9 cellular contexts compared by ENCODE assay signal in the genomic region with DNA sequence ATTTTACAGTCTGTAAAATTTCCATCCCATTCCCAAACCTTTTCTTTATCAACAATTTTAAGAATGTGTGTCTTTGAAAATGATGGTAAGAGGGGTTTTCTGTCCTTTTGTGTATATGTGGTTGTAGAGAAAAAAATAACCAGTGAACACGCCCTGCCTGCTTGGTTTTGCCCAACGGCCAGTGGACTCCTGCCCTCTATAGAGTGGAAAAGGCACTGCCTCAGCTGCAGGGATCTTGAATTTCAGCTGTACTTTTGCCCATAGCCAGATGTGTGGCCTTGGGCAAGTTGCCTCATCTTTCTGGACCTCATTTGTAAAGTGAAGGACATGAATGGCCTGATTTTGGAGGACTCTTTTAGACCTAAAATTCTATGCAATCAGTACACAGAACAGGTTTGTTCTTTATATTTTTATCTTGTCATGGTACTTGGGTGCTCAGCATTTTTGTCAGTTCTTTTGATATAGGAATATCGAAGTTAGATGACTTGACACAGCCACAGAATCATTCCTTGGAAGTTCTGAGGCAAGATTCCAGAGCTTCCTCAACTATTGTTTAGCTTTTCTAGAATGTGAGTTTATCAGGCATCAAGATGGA.
DNase-seq lines count a peak whose midpoint lies in the region; ATAC-seq and TF ChIP-seq lines count a peak whose summit lies in the region.
"Had no signal": no experiment of that assay in that cellular context is flagged by ENCODE, and none has a peak within 500 bp of the region (broad histone marks: within the 10 kb centered on the region; RNA-seq: fewer than 3 reads in every experiment).

No MANE protein-coding gene starts in this region.

- TF ChIP-seq CTCF in Caco-2 (IDR thresholded peaks at IDR 0.05; ENCODE audit: insufficient read depth in 1 of 2, low read depth in 1 of 2, low read length in 1 of 2, severe bottlenecking in 1 of 2, unreplicated experiment in 1 of 2) (peak; percentile 46 to 78), OCI-LY7 (conservative IDR thresholded peaks at IDR 0.05; ENCODE audit: low read length) (peak; percentile 66), progenitor cell of endocrine pancreas (IDR thresholded peaks at IDR 0.05; ENCODE audit: unreplicated experiment) (peak; percentile 58)

- no peaks in the 10 kb centered on the region for H3K4me1 Mint-ChIP-seq in Caco-2 (ENCODE audit: low read depth, unreplicated experiment)
- no peaks in the 10 kb centered on the region for H3K4me1 Mint-ChIP-seq in progenitor cell of endocrine pancreas (ENCODE audit: low read depth)
- H3K4me1 Mint-ChIP-seq in effector memory CD8-positive, alpha-beta T cell (ENCODE audit: low read depth in 2 of 2): no peaks in the 10 kb centered on the region

- POLR2A ChIA-PET in Caco-2 (lab: Charles Lee) (no interaction called here), OCI-LY7 (lab: Charles Lee) (interaction anchor here (0.7 to 1.1 kb wide), 3 partner anchors 13 to 1072 kb away, joined by 3 read pairs; no protein-coding TSS in a partner anchor)

- intact Hi-C loops in Caco-2 (cut with micrococcal nuclease; ENCODE audit: unreplicated experiment) (loop anchor here (1.0 to 10.0 kb wide), 2 partner anchors 85 to 315 kb away; no protein-coding TSS in a partner anchor), OCI-LY7 (cut with micrococcal nuclease; ENCODE audit: unreplicated experiment) (no loop called here)

- H3K36me3 ChIP-seq in Caco-2 (ENCODE audit: control insufficient read depth, insufficient read depth, low read length): no peaks in the 10 kb centered on the region
- no peaks in the 10 kb centered on the region for H3K36me3 ChIP-seq in OCI-LY7 (ENCODE audit: insufficient read depth, low read length)

- H3K36me3 Mint-ChIP-seq in Caco-2 (ENCODE audit: insufficient read depth, unreplicated experiment) (no peaks in the 10 kb centered on the region), progenitor cell of endocrine pancreas (ENCODE audit: insufficient read depth) (no peaks in the 10 kb centered on the region)
- no peaks in the 10 kb centered on the region for H3K36me3 Mint-ChIP-seq in effector memory CD8-positive, alpha-beta T cell (ENCODE audit: insufficient read depth)

- H3K27me3 ChIP-seq in Caco-2 (replicated peaks; ENCODE audit: control insufficient read depth, insufficient read depth, low read length): no peaks in the 10 kb centered on the region

- H3K27me3 Mint-ChIP-seq in Caco-2 (ENCODE audit: insufficient read depth, unreplicated experiment) (no peaks in the 10 kb centered on the region), progenitor cell of endocrine pancreas (peaks cover 10% of the 10 kb centered on the region)
- peaks cover 0 to 21% of the 10 kb centered on the region in 2 donors for H3K27me3 Mint-ChIP-seq in effector memory CD8-positive, alpha-beta T cell

- BruUV-seq in Caco-2 (replicated peaks; lab: Mats Ljungman, UMichigan): no TSS peak
- BruUV-seq in OCI-LY7 (replicated peaks; lab: Mats Ljungman, UMichigan): no TSS peak

- no peaks in the 10 kb centered on the region for H3K9me3 ChIP-seq in Caco-2
- H3K9me3 ChIP-seq in OCI-LY7 (ENCODE audit: low read length): no peaks in the 10 kb centered on the region

- H3K9me3 Mint-ChIP-seq in Caco-2 (ENCODE audit: unreplicated experiment) (no peaks in the 10 kb centered on the region), progenitor cell of endocrine pancreas (ENCODE audit: low read depth) (no peaks in the 10 kb centered on the region)
- no peaks in the 10 kb centered on the region for H3K9me3 Mint-ChIP-seq in effector memory CD8-positive, alpha-beta T cell

- no peak overlapping the region for H3K4me3 Mint-ChIP-seq in Caco-2 (ENCODE audit: unreplicated experiment)
- no peak overlapping the region for H3K4me3 Mint-ChIP-seq in progenitor cell of endocrine pancreas (ENCODE audit: low read depth)
- H3K4me3 Mint-ChIP-seq in effector memory CD8-positive, alpha-beta T cell: no peak overlapping the region

- H3K4me3 ChIP-seq in Caco-2 (ENCODE audit: low read depth, low read length): no peak overlapping the region
- no peak overlapping the region for H3K4me3 ChIP-seq in OCI-LY7 (ENCODE audit: low read depth, low read length, poor library complexity, severe bottlenecking)
- H3K4me3 ChIP-seq: SK-N-MC had no signal

- no peak overlapping the region for H3K4me2 ChIP-seq in OCI-LY7 (ENCODE audit: low read length)

- DNase-seq in Caco-2 (peak; percentile 46 to 47), OCI-LY7 (ENCODE audit: low spot score) (peak; percentile 25), erythroblast (lab: John Stamatoyannopoulos, UW) (peak; percentile 54), progenitor cell of endocrine pancreas (ENCODE audit: low spot score, unreplicated experiment) (no peak), NCI-H446 treated with DMSO at 0.1 percent for 48 hours (lab: John Stamatoyannopoulos, UW) (no peak)
- DNase-seq in effector memory CD8-positive, alpha-beta T cell: no peak
- DNase-seq in effector CD4-positive, alpha-beta T cell: no peak

- H3K4me1 ChIP-seq in Caco-2 (no peaks in the 10 kb centered on the region), OCI-LY7 (ENCODE audit: insufficient read depth, low read length, poor library complexity, severe bottlenecking) (no peaks in the 10 kb centered on the region)

- H3K27ac Mint-ChIP-seq in Caco-2 (ENCODE audit: unreplicated experiment) (no peak overlapping the region), progenitor cell of endocrine pancreas (no peak overlapping the region)
- H3K27ac Mint-ChIP-seq in effector memory CD8-positive, alpha-beta T cell: no peak overlapping the region

- no peak overlapping the region for H2AFZ ChIP-seq in OCI-LY7 (ENCODE audit: low read length)

- TF ChIP-seq POLR2A in erythroblast (IDR thresholded peaks at IDR 0.05; ENCODE audit: low read length): no peak

- H3K9me2 ChIP-seq in OCI-LY7 (ENCODE audit: insufficient read depth, low read length): no peaks in the 10 kb centered on the region

- CTCF ChIA-PET in Caco-2 (lab: Charles Lee) (interaction anchor here (0.6 kb wide), 1 partner anchor 310 kb away, joined by 4 read pairs; no protein-coding TSS in a partner anchor), OCI-LY7 (lab: Charles Lee; ENCODE audit: unreplicated experiment) (no interaction called here)

- peak; percentile 81 for ATAC-seq in GM19351 (IDR thresholded peaks at IDR 0.05; ENCODE audit: unreplicated experiment)
- no peak for ATAC-seq in effector memory CD8-positive, alpha-beta T cell (replicated peaks)

- H3K79me2 ChIP-seq in OCI-LY7 (ENCODE audit: insufficient read depth, low read depth, low read length): no peaks in the 10 kb centered on the region

- no peaks in the 10 kb centered on the region for H4K20me1 ChIP-seq in OCI-LY7 (ENCODE audit: insufficient read depth, low read length)

- no peak overlapping the region for H3K27ac ChIP-seq in OCI-LY7 (ENCODE audit: low read depth, low read length, poor library complexity, severe bottlenecking)
- H3K27ac ChIP-seq: SK-N-MC had no signal

Comparison
In these comparisons a context has a peak if more than half of its experiments do, and no peak if none do; other contexts are left out.
1. DNase-seq: peak in Caco-2 (2 of 2), OCI-LY7 (single experiment) and erythroblast (2 of 2); none in progenitor cell of endocrine pancreas (single experiment), effector memory CD8-positive, alpha-beta T cell (0 of 3), NCI-H446 treated with DMSO at 0.1 percent for 48 hours (single experiment) and effector CD4-positive, alpha-beta T cell (single experiment).
2. Peak in every context shown above with its lines, with median percentiles within 50 percentile points of each other: CTCF ChIP-seq.